Comparison of ENCODE assay signal across 1 cellular context in the genomic region with DNA sequence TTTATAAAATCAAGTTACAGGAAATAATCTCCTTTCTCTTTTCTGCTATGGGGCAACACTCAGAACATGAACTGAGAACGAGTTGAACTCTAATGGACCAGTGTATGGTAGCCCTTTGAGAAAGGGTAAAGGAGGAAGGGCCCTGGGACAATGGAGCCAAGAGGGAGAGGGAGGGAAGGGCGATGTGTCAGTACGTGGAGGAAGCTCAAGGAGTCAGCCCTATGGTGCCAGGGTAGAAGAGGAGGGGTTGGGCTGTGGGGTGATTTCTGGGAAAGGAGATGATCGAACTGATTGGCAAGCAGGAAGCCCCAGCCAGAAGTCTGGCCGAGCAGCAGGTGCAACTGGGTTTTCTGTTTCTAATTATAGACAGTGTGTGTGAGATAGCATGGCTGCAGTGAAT.
TF ChIP-seq lines count a peak whose summit lies in the region.

No MANE protein-coding gene starts in this region.

TF ChIP-seq in K562, 482 proteins besides CTCF, POLR2A, EP300 and RAD21 (continued from another document and continues in another):
- TF ChIP-seq, protein P1, sequence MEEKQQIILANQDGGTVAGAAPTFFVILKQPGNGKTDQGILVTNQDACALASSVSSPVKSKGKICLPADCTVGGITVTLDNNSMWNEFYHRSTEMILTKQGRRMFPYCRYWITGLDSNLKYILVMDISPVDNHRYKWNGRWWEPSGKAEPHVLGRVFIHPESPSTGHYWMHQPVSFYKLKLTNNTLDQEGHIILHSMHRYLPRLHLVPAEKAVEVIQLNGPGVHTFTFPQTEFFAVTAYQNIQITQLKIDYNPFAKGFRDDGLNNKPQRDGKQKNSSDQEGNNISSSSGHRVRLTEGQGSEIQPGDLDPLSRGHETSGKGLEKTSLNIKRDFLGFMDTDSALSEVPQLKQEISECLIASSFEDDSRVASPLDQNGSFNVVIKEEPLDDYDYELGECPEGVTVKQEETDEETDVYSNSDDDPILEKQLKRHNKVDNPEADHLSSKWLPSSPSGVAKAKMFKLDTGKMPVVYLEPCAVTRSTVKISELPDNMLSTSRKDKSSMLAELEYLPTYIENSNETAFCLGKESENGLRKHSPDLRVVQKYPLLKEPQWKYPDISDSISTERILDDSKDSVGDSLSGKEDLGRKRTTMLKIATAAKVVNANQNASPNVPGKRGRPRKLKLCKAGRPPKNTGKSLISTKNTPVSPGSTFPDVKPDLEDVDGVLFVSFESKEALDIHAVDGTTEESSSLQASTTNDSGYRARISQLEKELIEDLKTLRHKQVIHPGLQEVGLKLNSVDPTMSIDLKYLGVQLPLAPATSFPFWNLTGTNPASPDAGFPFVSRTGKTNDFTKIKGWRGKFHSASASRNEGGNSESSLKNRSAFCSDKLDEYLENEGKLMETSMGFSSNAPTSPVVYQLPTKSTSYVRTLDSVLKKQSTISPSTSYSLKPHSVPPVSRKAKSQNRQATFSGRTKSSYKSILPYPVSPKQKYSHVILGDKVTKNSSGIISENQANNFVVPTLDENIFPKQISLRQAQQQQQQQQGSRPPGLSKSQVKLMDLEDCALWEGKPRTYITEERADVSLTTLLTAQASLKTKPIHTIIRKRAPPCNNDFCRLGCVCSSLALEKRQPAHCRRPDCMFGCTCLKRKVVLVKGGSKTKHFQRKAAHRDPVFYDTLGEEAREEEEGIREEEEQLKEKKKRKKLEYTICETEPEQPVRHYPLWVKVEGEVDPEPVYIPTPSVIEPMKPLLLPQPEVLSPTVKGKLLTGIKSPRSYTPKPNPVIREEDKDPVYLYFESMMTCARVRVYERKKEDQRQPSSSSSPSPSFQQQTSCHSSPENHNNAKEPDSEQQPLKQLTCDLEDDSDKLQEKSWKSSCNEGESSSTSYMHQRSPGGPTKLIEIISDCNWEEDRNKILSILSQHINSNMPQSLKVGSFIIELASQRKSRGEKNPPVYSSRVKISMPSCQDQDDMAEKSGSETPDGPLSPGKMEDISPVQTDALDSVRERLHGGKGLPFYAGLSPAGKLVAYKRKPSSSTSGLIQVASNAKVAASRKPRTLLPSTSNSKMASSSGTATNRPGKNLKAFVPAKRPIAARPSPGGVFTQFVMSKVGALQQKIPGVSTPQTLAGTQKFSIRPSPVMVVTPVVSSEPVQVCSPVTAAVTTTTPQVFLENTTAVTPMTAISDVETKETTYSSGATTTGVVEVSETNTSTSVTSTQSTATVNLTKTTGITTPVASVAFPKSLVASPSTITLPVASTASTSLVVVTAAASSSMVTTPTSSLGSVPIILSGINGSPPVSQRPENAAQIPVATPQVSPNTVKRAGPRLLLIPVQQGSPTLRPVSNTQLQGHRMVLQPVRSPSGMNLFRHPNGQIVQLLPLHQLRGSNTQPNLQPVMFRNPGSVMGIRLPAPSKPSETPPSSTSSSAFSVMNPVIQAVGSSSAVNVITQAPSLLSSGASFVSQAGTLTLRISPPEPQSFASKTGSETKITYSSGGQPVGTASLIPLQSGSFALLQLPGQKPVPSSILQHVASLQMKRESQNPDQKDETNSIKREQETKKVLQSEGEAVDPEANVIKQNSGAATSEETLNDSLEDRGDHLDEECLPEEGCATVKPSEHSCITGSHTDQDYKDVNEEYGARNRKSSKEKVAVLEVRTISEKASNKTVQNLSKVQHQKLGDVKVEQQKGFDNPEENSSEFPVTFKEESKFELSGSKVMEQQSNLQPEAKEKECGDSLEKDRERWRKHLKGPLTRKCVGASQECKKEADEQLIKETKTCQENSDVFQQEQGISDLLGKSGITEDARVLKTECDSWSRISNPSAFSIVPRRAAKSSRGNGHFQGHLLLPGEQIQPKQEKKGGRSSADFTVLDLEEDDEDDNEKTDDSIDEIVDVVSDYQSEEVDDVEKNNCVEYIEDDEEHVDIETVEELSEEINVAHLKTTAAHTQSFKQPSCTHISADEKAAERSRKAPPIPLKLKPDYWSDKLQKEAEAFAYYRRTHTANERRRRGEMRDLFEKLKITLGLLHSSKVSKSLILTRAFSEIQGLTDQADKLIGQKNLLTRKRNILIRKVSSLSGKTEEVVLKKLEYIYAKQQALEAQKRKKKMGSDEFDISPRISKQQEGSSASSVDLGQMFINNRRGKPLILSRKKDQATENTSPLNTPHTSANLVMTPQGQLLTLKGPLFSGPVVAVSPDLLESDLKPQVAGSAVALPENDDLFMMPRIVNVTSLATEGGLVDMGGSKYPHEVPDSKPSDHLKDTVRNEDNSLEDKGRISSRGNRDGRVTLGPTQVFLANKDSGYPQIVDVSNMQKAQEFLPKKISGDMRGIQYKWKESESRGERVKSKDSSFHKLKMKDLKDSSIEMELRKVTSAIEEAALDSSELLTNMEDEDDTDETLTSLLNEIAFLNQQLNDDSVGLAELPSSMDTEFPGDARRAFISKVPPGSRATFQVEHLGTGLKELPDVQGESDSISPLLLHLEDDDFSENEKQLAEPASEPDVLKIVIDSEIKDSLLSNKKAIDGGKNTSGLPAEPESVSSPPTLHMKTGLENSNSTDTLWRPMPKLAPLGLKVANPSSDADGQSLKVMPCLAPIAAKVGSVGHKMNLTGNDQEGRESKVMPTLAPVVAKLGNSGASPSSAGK (IDR thresholded peaks at IDR 0.05): no peak
- TF ChIP-seq ZNF76 (CRISPR knock-in tag; IDR thresholded peaks at IDR 0.05; ENCODE audit: borderline replicate concordance): no peak
- TF ChIP-seq ZNF644 (tag; IDR thresholded peaks at IDR 0.05; ENCODE audit: low read depth): 0 out of 2 replicates have a peak, but pooled peaks have one; percentile 41
- no peak for TF ChIP-seq MYBL2 (IDR thresholded peaks at IDR 0.05; ENCODE audit: low read depth)
- TF ChIP-seq MYBL2 (CRISPR knock-in tag; IDR thresholded peaks at IDR 0.05; ENCODE audit: borderline replicate concordance): no peak
- TF ChIP-seq, protein P2, sequence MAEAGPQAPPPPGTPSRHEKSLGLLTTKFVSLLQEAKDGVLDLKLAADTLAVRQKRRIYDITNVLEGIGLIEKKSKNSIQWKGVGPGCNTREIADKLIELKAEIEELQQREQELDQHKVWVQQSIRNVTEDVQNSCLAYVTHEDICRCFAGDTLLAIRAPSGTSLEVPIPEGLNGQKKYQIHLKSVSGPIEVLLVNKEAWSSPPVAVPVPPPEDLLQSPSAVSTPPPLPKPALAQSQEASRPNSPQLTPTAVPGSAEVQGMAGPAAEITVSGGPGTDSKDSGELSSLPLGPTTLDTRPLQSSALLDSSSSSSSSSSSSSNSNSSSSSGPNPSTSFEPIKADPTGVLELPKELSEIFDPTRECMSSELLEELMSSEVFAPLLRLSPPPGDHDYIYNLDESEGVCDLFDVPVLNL (CRISPR knock-in tag; IDR thresholded peaks at IDR 0.05; ENCODE audit: low read depth): no peak
- TF ChIP-seq ZNF583 (CRISPR knock-in tag; IDR thresholded peaks at IDR 0.05): no peak
- TF ChIP-seq, protein P3, sequence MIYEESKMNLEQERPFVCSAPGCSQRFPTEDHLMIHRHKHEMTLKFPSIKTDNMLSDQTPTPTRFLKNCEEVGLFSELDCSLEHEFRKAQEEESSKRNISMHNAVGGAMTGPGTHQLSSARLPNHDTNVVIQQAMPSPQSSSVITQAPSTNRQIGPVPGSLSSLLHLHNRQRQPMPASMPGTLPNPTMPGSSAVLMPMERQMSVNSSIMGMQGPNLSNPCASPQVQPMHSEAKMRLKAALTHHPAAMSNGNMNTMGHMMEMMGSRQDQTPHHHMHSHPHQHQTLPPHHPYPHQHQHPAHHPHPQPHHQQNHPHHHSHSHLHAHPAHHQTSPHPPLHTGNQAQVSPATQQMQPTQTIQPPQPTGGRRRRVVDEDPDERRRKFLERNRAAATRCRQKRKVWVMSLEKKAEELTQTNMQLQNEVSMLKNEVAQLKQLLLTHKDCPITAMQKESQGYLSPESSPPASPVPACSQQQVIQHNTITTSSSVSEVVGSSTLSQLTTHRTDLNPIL (CRISPR knock-in tag; IDR thresholded peaks at IDR 0.05): no peak
- peak; percentile 28; the same call in 1 of the 2 replicates for TF ChIP-seq EHMT2 (IDR thresholded peaks at IDR 0.05)
- no peak for TF ChIP-seq ZNF3 (CRISPR knock-in tag; IDR thresholded peaks at IDR 0.05)
- TF ChIP-seq, protein P4, sequence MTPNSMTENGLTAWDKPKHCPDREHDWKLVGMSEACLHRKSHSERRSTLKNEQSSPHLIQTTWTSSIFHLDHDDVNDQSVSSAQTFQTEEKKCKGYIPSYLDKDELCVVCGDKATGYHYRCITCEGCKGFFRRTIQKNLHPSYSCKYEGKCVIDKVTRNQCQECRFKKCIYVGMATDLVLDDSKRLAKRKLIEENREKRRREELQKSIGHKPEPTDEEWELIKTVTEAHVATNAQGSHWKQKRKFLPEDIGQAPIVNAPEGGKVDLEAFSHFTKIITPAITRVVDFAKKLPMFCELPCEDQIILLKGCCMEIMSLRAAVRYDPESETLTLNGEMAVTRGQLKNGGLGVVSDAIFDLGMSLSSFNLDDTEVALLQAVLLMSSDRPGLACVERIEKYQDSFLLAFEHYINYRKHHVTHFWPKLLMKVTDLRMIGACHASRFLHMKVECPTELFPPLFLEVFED (CRISPR knock-in tag; conservative IDR thresholded peaks at IDR 0.05): no peak; the same call in 1 of the 2 replicates
- TF ChIP-seq, protein P5, sequence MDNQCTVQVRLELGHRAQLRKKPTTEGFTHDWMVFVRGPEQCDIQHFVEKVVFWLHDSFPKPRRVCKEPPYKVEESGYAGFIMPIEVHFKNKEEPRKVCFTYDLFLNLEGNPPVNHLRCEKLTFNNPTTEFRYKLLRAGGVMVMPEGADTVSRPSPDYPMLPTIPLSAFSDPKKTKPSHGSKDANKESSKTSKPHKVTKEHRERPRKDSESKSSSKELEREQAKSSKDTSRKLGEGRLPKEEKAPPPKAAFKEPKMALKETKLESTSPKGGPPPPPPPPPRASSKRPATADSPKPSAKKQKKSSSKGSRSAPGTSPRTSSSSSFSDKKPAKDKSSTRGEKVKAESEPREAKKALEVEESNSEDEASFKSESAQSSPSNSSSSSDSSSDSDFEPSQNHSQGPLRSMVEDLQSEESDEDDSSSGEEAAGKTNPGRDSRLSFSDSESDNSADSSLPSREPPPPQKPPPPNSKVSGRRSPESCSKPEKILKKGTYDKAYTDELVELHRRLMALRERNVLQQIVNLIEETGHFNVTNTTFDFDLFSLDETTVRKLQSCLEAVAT (IDR thresholded peaks at IDR 0.05): no peak
- TF ChIP-seq, protein P6, sequence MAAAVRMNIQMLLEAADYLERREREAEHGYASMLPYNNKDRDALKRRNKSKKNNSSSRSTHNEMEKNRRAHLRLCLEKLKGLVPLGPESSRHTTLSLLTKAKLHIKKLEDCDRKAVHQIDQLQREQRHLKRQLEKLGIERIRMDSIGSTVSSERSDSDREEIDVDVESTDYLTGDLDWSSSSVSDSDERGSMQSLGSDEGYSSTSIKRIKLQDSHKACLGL (CRISPR knock-in tag; IDR thresholded peaks at IDR 0.05; ENCODE audit: borderline replicate concordance, poor library complexity, severe bottlenecking): no peak
- TF ChIP-seq, protein P7, sequence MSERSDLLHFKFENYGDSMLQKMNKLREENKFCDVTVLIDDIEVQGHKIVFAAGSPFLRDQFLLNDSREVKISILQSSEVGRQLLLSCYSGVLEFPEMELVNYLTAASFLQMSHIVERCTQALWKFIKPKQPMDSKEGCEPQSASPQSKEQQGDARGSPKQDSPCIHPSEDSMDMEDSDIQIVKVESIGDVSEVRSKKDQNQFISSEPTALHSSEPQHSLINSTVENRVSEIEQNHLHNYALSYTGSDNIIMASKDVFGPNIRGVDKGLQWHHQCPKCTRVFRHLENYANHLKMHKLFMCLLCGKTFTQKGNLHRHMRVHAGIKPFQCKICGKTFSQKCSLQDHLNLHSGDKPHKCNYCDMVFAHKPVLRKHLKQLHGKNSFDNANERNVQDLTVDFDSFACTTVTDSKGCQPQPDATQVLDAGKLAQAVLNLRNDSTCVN (CRISPR knock-in tag; IDR thresholded peaks at IDR 0.05): no peak
- no peak for TF ChIP-seq ELF2 (CRISPR knock-in tag; IDR thresholded peaks at IDR 0.05)
- TF ChIP-seq ZNF165 (CRISPR knock-in tag; IDR thresholded peaks at IDR 0.05; ENCODE audit: borderline replicate concordance): no peak
- TF ChIP-seq TFAM (CRISPR knock-in tag; conservative IDR thresholded peaks at IDR 0.05): no peak
- TF ChIP-seq POLR3G (IDR thresholded peaks at IDR 0.05; ENCODE audit: extremely low read depth, insufficient read length, insufficient replicate concordance): no peak
- TF ChIP-seq, protein P8, sequence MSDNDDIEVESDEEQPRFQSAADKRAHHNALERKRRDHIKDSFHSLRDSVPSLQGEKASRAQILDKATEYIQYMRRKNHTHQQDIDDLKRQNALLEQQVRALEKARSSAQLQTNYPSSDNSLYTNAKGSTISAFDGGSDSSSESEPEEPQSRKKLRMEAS (CRISPR knock-in tag; IDR thresholded peaks at IDR 0.05): no peak
- TF ChIP-seq NR2C1 (IDR thresholded peaks at IDR 0.05): no peak
- TF ChIP-seq NR2C1 (tag; IDR thresholded peaks at IDR 0.05): no peak
- no peak for TF ChIP-seq NFE2L1 (tag; IDR thresholded peaks at IDR 0.05; ENCODE audit: borderline replicate concordance, low read depth)
- no peak for TF ChIP-seq LCOR (CRISPR knock-in tag; IDR thresholded peaks at IDR 0.05)
- TF ChIP-seq BCOR (IDR thresholded peaks at IDR 0.05): no peak
- no peak for TF ChIP-seq ZNF24 (IDR thresholded peaks at IDR 0.05)
- no peak for TF ChIP-seq ZNF780A (CRISPR knock-in tag; IDR thresholded peaks at IDR 0.05)
- TF ChIP-seq RBM14 (IDR thresholded peaks at IDR 0.05; ENCODE audit: borderline replicate concordance, insufficient read depth, low read depth, low read length): no peak
- no peak for TF ChIP-seq BRD4 (IDR thresholded peaks at IDR 0.05)
- TF ChIP-seq, protein P9, sequence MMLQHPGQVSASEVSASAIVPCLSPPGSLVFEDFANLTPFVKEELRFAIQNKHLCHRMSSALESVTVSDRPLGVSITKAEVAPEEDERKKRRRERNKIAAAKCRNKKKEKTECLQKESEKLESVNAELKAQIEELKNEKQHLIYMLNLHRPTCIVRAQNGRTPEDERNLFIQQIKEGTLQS (IDR thresholded peaks at IDR 0.05): 0 out of 2 replicates have a peak, but pooled peaks have one; percentile 1
- TF ChIP-seq, protein P9 (CRISPR knock-in tag; conservative IDR thresholded peaks at IDR 0.05): no peak
- TF ChIP-seq, protein P10, sequence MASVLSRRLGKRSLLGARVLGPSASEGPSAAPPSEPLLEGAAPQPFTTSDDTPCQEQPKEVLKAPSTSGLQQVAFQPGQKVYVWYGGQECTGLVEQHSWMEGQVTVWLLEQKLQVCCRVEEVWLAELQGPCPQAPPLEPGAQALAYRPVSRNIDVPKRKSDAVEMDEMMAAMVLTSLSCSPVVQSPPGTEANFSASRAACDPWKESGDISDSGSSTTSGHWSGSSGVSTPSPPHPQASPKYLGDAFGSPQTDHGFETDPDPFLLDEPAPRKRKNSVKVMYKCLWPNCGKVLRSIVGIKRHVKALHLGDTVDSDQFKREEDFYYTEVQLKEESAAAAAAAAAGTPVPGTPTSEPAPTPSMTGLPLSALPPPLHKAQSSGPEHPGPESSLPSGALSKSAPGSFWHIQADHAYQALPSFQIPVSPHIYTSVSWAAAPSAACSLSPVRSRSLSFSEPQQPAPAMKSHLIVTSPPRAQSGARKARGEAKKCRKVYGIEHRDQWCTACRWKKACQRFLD (CRISPR knock-in tag; IDR thresholded peaks at IDR 0.05): peak; percentile 89; the same call in 1 of the 2 replicates
